ENCODE assay signal across 8 cellular contexts in the genomic region with DNA sequence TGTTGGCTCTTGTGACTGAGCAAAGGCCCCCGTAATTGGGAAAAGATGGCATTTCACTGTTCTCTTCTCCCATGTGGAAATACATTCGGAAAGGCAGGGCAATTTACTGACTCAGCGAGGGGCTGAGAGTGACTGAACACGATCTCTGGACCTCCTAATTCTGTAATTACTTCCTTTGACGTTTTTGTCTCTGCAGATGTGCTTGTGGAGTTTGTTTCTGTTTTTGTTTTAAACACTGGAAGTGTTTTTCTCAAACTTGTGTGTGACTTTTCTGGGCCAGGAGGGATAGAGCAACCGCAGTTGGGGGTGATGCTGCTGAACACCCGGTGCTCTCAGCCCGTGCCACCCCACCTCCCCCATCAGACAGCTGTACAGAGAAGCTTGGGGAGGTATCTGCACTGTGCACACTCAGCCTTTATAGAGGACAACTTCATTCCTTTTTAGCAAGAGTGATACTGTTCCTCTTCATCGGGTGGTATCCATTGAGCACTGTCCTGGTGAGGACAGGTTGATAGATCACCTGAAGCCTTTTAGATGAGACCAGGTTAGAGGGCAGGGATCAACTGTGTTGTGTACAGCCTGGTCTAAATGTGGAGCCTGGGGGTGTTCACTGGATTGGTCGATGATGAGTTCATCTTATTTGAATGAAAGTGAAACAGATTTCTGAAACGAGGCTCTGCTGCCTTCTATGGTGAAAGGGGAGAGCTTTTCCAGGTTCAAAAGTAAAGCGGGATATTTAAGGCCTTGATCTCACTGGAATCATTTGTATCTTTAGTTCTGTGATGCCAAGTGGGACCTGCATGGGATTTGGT.
DNase-seq lines count a peak whose midpoint lies in the region; ATAC-seq, FAIRE-seq and TF ChIP-seq lines count a peak whose summit lies in the region.

No MANE protein-coding gene starts in this region.

- H3K27me3 ChIP-seq in MG63: no peaks in the 10 kb centered on the region
- H3K27me3 ChIP-seq in naive thymus-derived CD4-positive, alpha-beta T cell (ENCODE audit: control insufficient read depth in 2 of 2, insufficient read depth in 2 of 2, low read length in 2 of 2): no peaks in the 10 kb centered on the region

- CTCF ChIA-PET in naive thymus-derived CD4-positive, alpha-beta T cell (lab: Charles Lee): interaction anchor here (0.6 kb wide), 1 partner anchor 22 kb away, joined by 3 read pairs; no protein-coding TSS in a partner anchor

- H3K27ac Mint-ChIP-seq in naive thymus-derived CD4-positive, alpha-beta T cell: no peak overlapping the region

- no peak overlapping the region for H3K4me3 Mint-ChIP-seq in naive thymus-derived CD4-positive, alpha-beta T cell

- FAIRE-seq in urothelium cell line (lab: Jason Lieb, UNC): no peak

- peaks cover 5 to 25% (median 11%) of the 10 kb centered on the region in 5 donors for H3K36me3 Mint-ChIP-seq in naive thymus-derived CD4-positive, alpha-beta T cell

- peak overlapping the region; percentile 11; the same call in 1 of the 2 replicates for H3K4me3 ChIP-seq in MG63
- peak overlapping the region; percentile 39 for H3K4me3 ChIP-seq in naive thymus-derived CD4-positive, alpha-beta T cell (ENCODE audit: low read length)

- in situ Hi-C loops in GM13976 (cut with MboI; ENCODE audit: low sequenced_read_pairs, unreplicated experiment): no loop called here

- no peaks in the 10 kb centered on the region for H3K9me3 ChIP-seq in MG63
- H3K9me3 ChIP-seq in naive thymus-derived CD4-positive, alpha-beta T cell (ENCODE audit: control insufficient read depth in 2 of 3, low read length in 3 of 3): no peaks in the 10 kb centered on the region

- DNase-seq in GM13976 (ENCODE audit: low spot score) (peak; percentile 64), MG63 (peak; percentile 19), dermis blood vessel endothelial cell (peak; percentile 62), NCI-H526 treated with DMSO at 0.1 percent for 48 hours (lab: John Stamatoyannopoulos, UW) (no peak), urothelium cell line (ENCODE audit: low spot score) (no peak), T-helper 9 cell (no peak)
- DNase-seq in naive thymus-derived CD4-positive, alpha-beta T cell: peak in 8 of 9 donors; percentile 14 to 64 (median 44)

- peak; percentile 89 for ATAC-seq in GM21529 (IDR thresholded peaks at IDR 0.05; ENCODE audit: unreplicated experiment)
- peak; percentile 92 for ATAC-seq in naive thymus-derived CD4-positive, alpha-beta T cell

- intact Hi-C loops in naive thymus-derived CD4-positive, alpha-beta T cell (cut with micrococcal nuclease): loop anchor here (1.0 to 2.0 kb wide), 3 partner anchors 11 to 126 kb away; partner anchors contain the start of gene LRCH1 (in 2 of the 2)

- POLR2A ChIA-PET in naive thymus-derived CD4-positive, alpha-beta T cell (lab: Charles Lee): interaction anchor here (1.1 kb wide), 1 partner anchor 85 kb away, joined by 3 read pairs; no protein-coding TSS in a partner anchor

- peak overlapping the region; percentile 55 for H3K27ac ChIP-seq in naive thymus-derived CD4-positive, alpha-beta T cell (ENCODE audit: low read depth, low read length)

- H3K27me3 Mint-ChIP-seq in naive thymus-derived CD4-positive, alpha-beta T cell: no peaks in the 10 kb centered on the region

- H3K4me1 Mint-ChIP-seq in naive thymus-derived CD4-positive, alpha-beta T cell: peaks cover under 1 to 35% (median 9%) of the 10 kb centered on the region in 7 donors

- H3K9me3 Mint-ChIP-seq in naive thymus-derived CD4-positive, alpha-beta T cell: no peaks in the 10 kb centered on the region

- H3K4me1 ChIP-seq in naive thymus-derived CD4-positive, alpha-beta T cell (ENCODE audit: control insufficient read depth in 2 of 2, insufficient read depth in 2 of 2, low read length in 2 of 2): peaks cover 5 to 20% of the 10 kb centered on the region in 2 donors

- H3K36me3 ChIP-seq in MG63: no peaks in the 10 kb centered on the region
- H3K36me3 ChIP-seq in naive thymus-derived CD4-positive, alpha-beta T cell (ENCODE audit: control insufficient read depth in 2 of 3, insufficient read depth in 3 of 3, low read length in 3 of 3): peaks cover 0 to 6% (median 0%) of the 10 kb centered on the region in 3 experiments

- no peak for TF ChIP-seq CTCF in GM13976 (IDR thresholded peaks at IDR 0.05; ENCODE audit: borderline replicate concordance, control extremely low read depth, extremely low read depth, insufficient read depth, missing control alignments)

Comparison
In these comparisons a context has a peak if more than half of its experiments do, and no peak if none do; other contexts are left out.
1. DNase-seq: peak in GM13976 (single experiment), MG63 (single experiment), dermis blood vessel endothelial cell (single experiment) and naive thymus-derived CD4-positive, alpha-beta T cell (8 of 9); none in NCI-H526 treated with DMSO at 0.1 percent for 48 hours (single experiment), urothelium cell line (single experiment) and T-helper 9 cell (single experiment).